ENCODE assay signal across 19 cellular contexts in genomic region chr12:15520083-15520482, GRCh38.
DNase-seq lines count a peak whose midpoint lies in the region; ATAC-seq and TF ChIP-seq lines count a peak whose summit lies in the region.
"Had no signal": no experiment of that assay in that cellular context is flagged by ENCODE, and none has a peak within 500 bp of the region (broad histone marks: within the 10 kb centered on the region; RNA-seq: fewer than 3 reads in every experiment).

No MANE protein-coding gene starts in this region.

- TF ChIP-seq RAD21 in neural cell (conservative IDR thresholded peaks at IDR 0.05) = peak; percentile 39

- H2AFZ ChIP-seq in neural cell (ENCODE audit: low read depth, low read length) = no peak overlapping the region

- TF ChIP-seq EP300 in neural cell (conservative IDR thresholded peaks at IDR 0.05; ENCODE audit: poor library complexity, severe bottlenecking) = peak; percentile 70

- H3K9me2 ChIP-seq in neural cell (ENCODE audit: insufficient read depth, low read length) = no peaks in the 10 kb centered on the region

- peak overlapping the region; percentile 14 for H3K4me3 ChIP-seq in neural cell (ENCODE audit: low read length)
- H3K4me3 ChIP-seq: A549 had no signal

- intact Hi-C loops in left cardiac atrium (cut with DNase I) = no loop called here

- H4K20me1 ChIP-seq in neural cell (ENCODE audit: insufficient read depth) = no peaks in the 10 kb centered on the region

- peak overlapping the region; percentile 72 for H3K27ac ChIP-seq in neural cell (ENCODE audit: low read length)
- H3K27ac ChIP-seq: A549 had no signal

- H3F3A ChIP-seq in neural cell (ENCODE audit: insufficient read depth, low read length, poor library complexity, severe bottlenecking) = no peaks in the 10 kb centered on the region

- H3K79me2 ChIP-seq in neural cell (replicated peaks; ENCODE audit: insufficient read depth, low read length) = no peaks in the 10 kb centered on the region

- H3K27me3 ChIP-seq in neural cell (ENCODE audit: insufficient read depth, low read depth, low read length) = no peaks in the 10 kb centered on the region

- H3K9me3 ChIP-seq in neural cell (ENCODE audit: low read length) = no peaks in the 10 kb centered on the region
- H3K9me3 ChIP-seq: A549 had no signal

- no peaks in the 10 kb centered on the region for H3K36me3 ChIP-seq in neural cell (ENCODE audit: insufficient read depth, low read length)

- no peak for ATAC-seq in left cardiac atrium
- ATAC-seq: A549; activated CD4-positive, CD25-positive, alpha-beta regulatory T cell treated with anti-CD3 and anti-CD28 coated beads, Interleukin-2, amount 50 U/mL, for 24 hours; left ventricle myocardium superior had no signal

- H3K4me2 ChIP-seq in neural cell (ENCODE audit: low read length) = peak overlapping the region; percentile 21
- H3K4me2 ChIP-seq: A549 had no signal

- TF ChIP-seq CTCF in neural cell (IDR thresholded peaks at IDR 0.05; ENCODE audit: poor library complexity, severe bottlenecking) = no peak

- H3K9ac ChIP-seq in neural cell (ENCODE audit: low read length) = peak overlapping the region; percentile 35

- DNase-seq in NCI-H524 (lab: John Stamatoyannopoulos, UW) (peak; percentile 27 to 58), NCI-H524 treated with DMSO at 0.1 percent for 48 hours (lab: John Stamatoyannopoulos, UW) (no peak), LHCN-M2 (ENCODE audit: low read depth) (peak; percentile 26), NCI-H69 (lab: John Stamatoyannopoulos, UW) (peak; percentile 8), left cardiac atrium (no peak), SK-N-DZ (ENCODE audit: low spot score) (no peak), SKM-1 treated with dmso at 0.1 percent for 144 hours (lab: John Stamatoyannopoulos, UW; ENCODE audit: unreplicated experiment) (no peak)
- DNase-seq: activated T-cell treated with anti-CD3 and anti-CD28 coated beads, Interleukin-2, amount 50 U/mL, for 48 hours; cerebellar nuclear complex; immature natural killer cell; IMR-90; left ventricle myocardium superior; NCI-H1930; NCI-H510A treated with DMSO at 0.1 percent for 48 hours; posterior cingulate gyrus; SW 1271 had no signal

TF ChIP-seq in neural cell, 6 proteins besides CTCF, POLR2A, EP300 and RAD21:
- TF ChIP-seq REST (IDR thresholded peaks at IDR 0.05; ENCODE audit: borderline replicate concordance) (peak; percentile 28), MXI1 (conservative IDR thresholded peaks at IDR 0.05; ENCODE audit: poor library complexity, severe bottlenecking) (peak; percentile 75), TAF1 (IDR thresholded peaks at IDR 0.05; ENCODE audit: low read depth) (no peak), SMC3 (conservative IDR thresholded peaks at IDR 0.05; ENCODE audit: poor library complexity) (peak; percentile 37), POLR2AphosphoS5 (IDR thresholded peaks at IDR 0.05) (peak; percentile 80)
TF ChIP-seq in neural cell: peak in this region for 4.

Comparison
In these comparisons a context has a peak if more than half of its experiments do, and no peak if none do; other contexts are left out.
1. DNase-seq: peak in NCI-H524 (2 of 2), LHCN-M2 (single experiment) and NCI-H69 (single experiment); none in NCI-H524 treated with DMSO at 0.1 percent for 48 hours (single experiment), left cardiac atrium (single experiment), SK-N-DZ (single experiment) and SKM-1 treated with dmso at 0.1 percent for 144 hours (single experiment).